Comparison of ENCODE assay signal across 35 cellular contexts in genomic region chr14:39080886-39081285, GRCh38.
"Had no signal": no experiment of that assay in that cellular context is flagged by ENCODE, and none has a peak within 500 bp of the region (broad histone marks: within the 10 kb centered on the region; RNA-seq: fewer than 3 reads in every experiment).

No MANE protein-coding gene starts in this region.

- H3K4me3 Mint-ChIP-seq: activated B cell treated with CpG ODN at 0.5 μM for 24 hours; activated CD8-positive, alpha-beta T cell treated with anti-CD3 and anti-CD28 coated beads for 36 hours; activated naive CD4-positive, alpha-beta T cell treated with anti-CD3 and anti-CD28 coated beads for 36 hours; activated naive CD4-positive, alpha-beta T cell treated with anti-CD3 and anti-CD28 coated beads, Interleukin-2, amount 50 U/mL, for 24 hours; activated naive CD8-positive, alpha-beta T cell treated with anti-CD3 and anti-CD28 coated beads for 36 hours; activated naive CD8-positive, alpha-beta T cell treated with anti-CD3 and anti-CD28 coated beads, Interleukin-2, amount 50 U/mL, for 24 hours; activated T-cell treated with anti-CD3 and anti-CD28 coated beads, Interleukin-2, amount 50 U/mL, for 4 hours; activated T-helper 1 cell treated with anti-CD3 and anti-CD28 coated beads, Interleukin-12 subunit alpha, Interleukin-12 subunit beta, Interleukin-2, Interleukin-4 antibody, amounts not matched to agents 30 ng/mL and 10 ng/mL and 1 ng/mL, durations not matched to agents 14 hours and 24 hours and 36 hours; dendritic cell treated with granulocyte-macrophage colony-stimulating factor and Interleukin-4, amounts not matched to agents 40 ng/mL and 50 ng/mL, for 4 days; endodermal cell; T-helper 17 cell; T-helper 2 cell treated with Interferon-gamma antibody and Interleukin-4, amounts not matched to agents 5 μg/mL and 100 μg/mL, for 36 hours had no signal

- ATAC-seq: activated CD4-positive, CD25-positive, alpha-beta regulatory T cell treated with anti-CD3 and anti-CD28 coated beads, Interleukin-2, amount 50 U/mL, for 24 hours; activated CD8-positive, alpha-beta T cell treated with anti-CD3 and anti-CD28 coated beads for 36 hours; activated naive CD8-positive, alpha-beta T cell treated with anti-CD3 and anti-CD28 coated beads, Interleukin-2, amount 50 U/mL, for 24 hours; activated T-cell treated with anti-CD3 and anti-CD28 coated beads, Interleukin-2, amount 50 U/mL, for 4 hours; body of pancreas; foreskin keratinocyte; gastrocnemius medialis; heart left ventricle; T-helper 17 cell had no signal

- H3K27me3 Mint-ChIP-seq: activated B cell treated with CpG ODN at 0.5 μM for 24 hours; activated CD8-positive, alpha-beta T cell treated with anti-CD3 and anti-CD28 coated beads for 36 hours; activated naive CD4-positive, alpha-beta T cell treated with anti-CD3 and anti-CD28 coated beads, Interleukin-2, amount 50 U/mL, for 24 hours; activated naive CD8-positive, alpha-beta T cell treated with anti-CD3 and anti-CD28 coated beads for 36 hours; activated naive CD8-positive, alpha-beta T cell treated with anti-CD3 and anti-CD28 coated beads, Interleukin-2, amount 50 U/mL, for 24 hours; dendritic cell treated with granulocyte-macrophage colony-stimulating factor and Interleukin-4, amounts not matched to agents 40 ng/mL and 50 ng/mL, for 4 days; T-helper 17 cell had no signal

- H3K4me1 Mint-ChIP-seq: activated B cell treated with CpG ODN at 0.5 μM for 24 hours; activated naive CD8-positive, alpha-beta T cell treated with anti-CD3 and anti-CD28 coated beads for 36 hours; activated naive CD8-positive, alpha-beta T cell treated with anti-CD3 and anti-CD28 coated beads, Interleukin-2, amount 50 U/mL, for 24 hours had no signal

- H3K9me3 Mint-ChIP-seq: activated B cell treated with CpG ODN at 0.5 μM for 24 hours; activated CD8-positive, alpha-beta T cell treated with anti-CD3 and anti-CD28 coated beads for 36 hours; activated naive CD4-positive, alpha-beta T cell treated with anti-CD3 and anti-CD28 coated beads for 36 hours; activated naive CD4-positive, alpha-beta T cell treated with anti-CD3 and anti-CD28 coated beads, Interleukin-2, amount 50 U/mL, for 24 hours; activated naive CD8-positive, alpha-beta T cell treated with anti-CD3 and anti-CD28 coated beads for 36 hours; activated naive CD8-positive, alpha-beta T cell treated with anti-CD3 and anti-CD28 coated beads, Interleukin-2, amount 50 U/mL, for 24 hours; activated T-cell treated with anti-CD3 and anti-CD28 coated beads, Interleukin-2, amount 50 U/mL, for 4 hours; activated T-helper 1 cell treated with anti-CD3 and anti-CD28 coated beads, Interleukin-12 subunit alpha, Interleukin-12 subunit beta, Interleukin-2, Interleukin-4 antibody, amounts not matched to agents 30 ng/mL and 10 ng/mL and 1 ng/mL, durations not matched to agents 14 hours and 24 hours and 36 hours; activated T-helper 2 cell treated with anti-CD3 and anti-CD28 coated beads, Interferon-gamma antibody, Interleukin-2, Interleukin-4, amounts not matched to agents 10 μg/mL and 5 μg/mL and 100 μg/mL, durations not matched to agents 14 hours and 24 hours and 36 hours; dendritic cell treated with granulocyte-macrophage colony-stimulating factor and Interleukin-4, amounts not matched to agents 40 ng/mL and 50 ng/mL, for 4 days; T-helper 2 cell treated with Interferon-gamma antibody and Interleukin-4, amounts not matched to agents 5 μg/mL and 100 μg/mL, for 36 hours had no signal

- H3K27ac Mint-ChIP-seq: activated B cell treated with CpG ODN at 0.5 μM for 24 hours; activated CD8-positive, alpha-beta T cell treated with anti-CD3 and anti-CD28 coated beads for 36 hours; activated naive CD4-positive, alpha-beta T cell treated with anti-CD3 and anti-CD28 coated beads for 36 hours; activated naive CD4-positive, alpha-beta T cell treated with anti-CD3 and anti-CD28 coated beads, Interleukin-2, amount 50 U/mL, for 24 hours; activated naive CD8-positive, alpha-beta T cell treated with anti-CD3 and anti-CD28 coated beads for 36 hours; activated naive CD8-positive, alpha-beta T cell treated with anti-CD3 and anti-CD28 coated beads, Interleukin-2, amount 50 U/mL, for 24 hours; activated T-helper 1 cell treated with anti-CD3 and anti-CD28 coated beads, Interleukin-12 subunit alpha, Interleukin-12 subunit beta, Interleukin-2, Interleukin-4 antibody, amounts not matched to agents 30 ng/mL and 10 ng/mL and 1 ng/mL, durations not matched to agents 14 hours and 24 hours and 36 hours; activated T-helper 2 cell treated with anti-CD3 and anti-CD28 coated beads, Interferon-gamma antibody, Interleukin-2, Interleukin-4, amounts not matched to agents 10 μg/mL and 5 μg/mL and 100 μg/mL, durations not matched to agents 14 hours and 24 hours and 36 hours; dendritic cell treated with granulocyte-macrophage colony-stimulating factor and Interleukin-4, amounts not matched to agents 40 ng/mL and 50 ng/mL, for 4 days; endodermal cell; T-helper 17 cell; T-helper 2 cell treated with Interferon-gamma antibody and Interleukin-4, amounts not matched to agents 5 μg/mL and 100 μg/mL, for 36 hours had no signal

- DNase-seq: activated B cell treated with CpG ODN at 0.5 μM for 24 hours; activated CD4-positive, alpha-beta T cell treated with anti-CD3 and anti-CD28 coated beads for 48 hours; activated CD4-positive, alpha-beta T cell treated with anti-CD3 and anti-CD28 coated beads, Interleukin-2, amount 50 U/mL, for 1 hour; activated CD4-positive, alpha-beta T cell treated with anti-CD3 and anti-CD28 coated beads, Interleukin-2, amount 50 U/mL, for 48 hours; activated CD8-positive, alpha-beta memory T cell treated with anti-CD3 and anti-CD28 coated beads for 24 hours; activated CD8-positive, alpha-beta T cell treated with anti-CD3 and anti-CD28 coated beads for 36 hours; activated effector memory CD4-positive, alpha-beta T cell treated with anti-CD3 and anti-CD28 coated beads, Interleukin-2, amount 50 U/mL, for 16 hours; activated naive CD4-positive, alpha-beta T cell treated with anti-CD3 and anti-CD28 coated beads for 36 hours; activated naive CD8-positive, alpha-beta T cell treated with anti-CD3 and anti-CD28 coated beads for 36 hours; activated naive CD8-positive, alpha-beta T cell treated with anti-CD3 and anti-CD28 coated beads, Interleukin-2, amount 50 U/mL, for 24 hours; activated T-cell treated with anti-CD3 and anti-CD28 coated beads, Interleukin-2, amount 50 U/mL, for 4 hours; adrenal gland; amygdala; aorta; body of pancreas; caudate nucleus; cerebellar nuclear complex; dorsolateral prefrontal cortex; effector memory CD4-positive, alpha-beta T cell; endodermal cell; erythroblast; foreskin keratinocyte; gastrocnemius medialis; glutamatergic neuron; heart left ventricle; T-helper 1 cell; T-helper 17 cell; T1000; WERI-Rb-1 had no signal
